ENCODE assay signal across 14 cellular contexts in genomic region chr2:172970660-172971059, GRCh38.
A peak's percentile ranks its signal among the peaks of the same experiment; 100 is the strongest.
DNase-seq lines count a peak whose midpoint lies in the region; ATAC-seq and TF ChIP-seq lines count a peak whose summit lies in the region.
"Had no signal": no experiment of that assay in that cellular context is flagged by ENCODE, and none has a peak within 500 bp of the region (broad histone marks: within the 10 kb centered on the region; RNA-seq: fewer than 3 reads in every experiment).

No MANE protein-coding gene starts in this region.

- H3K4me3 ChIP-seq in Loucy (ENCODE audit: low read length, poor library complexity, severe bottlenecking) (no peak overlapping the region), MM.1S (ENCODE audit: low read length) (no peak overlapping the region)
- H3K4me3 ChIP-seq: HAP-1, testis had no signal

- 0 out of 2 replicates have a peak overlapping the region, but pooled peaks have one; percentile 37 for H2AFZ ChIP-seq in Loucy (ENCODE audit: low read length)
- H2AFZ ChIP-seq in MM.1S (ENCODE audit: low read length): no peak overlapping the region

- H4K20me1 ChIP-seq in Loucy (ENCODE audit: insufficient read depth, low read length, poor library complexity, severe bottlenecking) (no peaks in the 10 kb centered on the region), MM.1S (ENCODE audit: insufficient read depth, low read length) (no peaks in the 10 kb centered on the region)

- H3K27me3 ChIP-seq in Loucy (ENCODE audit: insufficient read depth, low read length, poor library complexity, severe bottlenecking) (no peaks in the 10 kb centered on the region), MM.1S (replicated peaks; ENCODE audit: insufficient read depth, low read length) (no peaks in the 10 kb centered on the region)
- H3K27me3 ChIP-seq: testis had no signal

- H3K9me3 ChIP-seq in Loucy (ENCODE audit: insufficient read depth, low read depth, low read length) (no peaks in the 10 kb centered on the region), MM.1S (replicated peaks; ENCODE audit: insufficient read depth, low read length) (no peaks in the 10 kb centered on the region)
- H3K9me3 ChIP-seq: HAP-1, testis had no signal

- H3K36me3 ChIP-seq in Loucy (ENCODE audit: insufficient read depth, low read length) (no peaks in the 10 kb centered on the region), MM.1S (replicated peaks; ENCODE audit: insufficient read depth, low read length) (no peaks in the 10 kb centered on the region)
- H3K36me3 ChIP-seq: HAP-1 had no signal

- H3K4me2 ChIP-seq in Loucy (ENCODE audit: low read depth, low read length, poor library complexity, severe bottlenecking) (no peak overlapping the region), MM.1S (ENCODE audit: low read depth, low read length) (no peak overlapping the region)

- peak overlapping the region; percentile 13 for H3K27ac Mint-ChIP-seq in activated CD4-positive, alpha-beta T cell treated with anti-CD3 and anti-CD28 coated beads, Interleukin-2, amount 10 ng/mL, durations not matched to agents 24 days and 14 days
- H3K27ac Mint-ChIP-seq in activated naive CD8-positive, alpha-beta T cell treated with anti-CD3 and anti-CD28 coated beads, Interleukin-2, amount 50 U/mL, for 24 hours: peak overlapping the region; percentile 85

- H3K4me1 ChIP-seq in Loucy (ENCODE audit: insufficient read depth, low read length, poor library complexity, severe bottlenecking) (no peaks in the 10 kb centered on the region), MM.1S (ENCODE audit: low read length) (no peaks in the 10 kb centered on the region)
- H3K4me1 ChIP-seq: testis had no signal

- no peaks in the 10 kb centered on the region for H3K79me2 ChIP-seq in Loucy (ENCODE audit: insufficient read depth, low read length)
- no peaks in the 10 kb centered on the region for H3K79me2 ChIP-seq in MM.1S (ENCODE audit: low read length)

- peak; percentile 94 for ATAC-seq in activated naive CD8-positive, alpha-beta T cell treated with anti-CD3 and anti-CD28 coated beads, Interleukin-2, amount 50 U/mL, for 24 hours

- H3K27me3 Mint-ChIP-seq in activated CD4-positive, alpha-beta T cell treated with anti-CD3 and anti-CD28 coated beads, Interleukin-2, amount 10 ng/mL, durations not matched to agents 24 days and 14 days: peaks cover 6% of the 10 kb centered on the region
- H3K27me3 Mint-ChIP-seq in activated naive CD8-positive, alpha-beta T cell treated with anti-CD3 and anti-CD28 coated beads, Interleukin-2, amount 50 U/mL, for 24 hours: peaks cover 3% of the 10 kb centered on the region

- no peaks in the 10 kb centered on the region for H3K9me3 Mint-ChIP-seq in activated CD4-positive, alpha-beta T cell treated with anti-CD3 and anti-CD28 coated beads, Interleukin-2, amount 10 ng/mL, durations not matched to agents 24 days and 14 days
- H3K9me3 Mint-ChIP-seq in activated naive CD8-positive, alpha-beta T cell treated with anti-CD3 and anti-CD28 coated beads, Interleukin-2, amount 50 U/mL, for 24 hours: no peaks in the 10 kb centered on the region
- H3K9me3 Mint-ChIP-seq: CD8-positive, alpha-beta memory T cell had no signal

- intact Hi-C loops in activated CD4-positive, alpha-beta T cell treated with anti-CD3 and anti-CD28 coated beads, Interleukin-2, amount 10 ng/mL, durations not matched to agents 24 days and 14 days (cut with micrococcal nuclease): loop anchor here (5.0 kb wide), 1 partner anchor 177 kb away; no protein-coding TSS in a partner anchor

- no peak overlapping the region for H3K4me3 Mint-ChIP-seq in activated CD4-positive, alpha-beta T cell treated with anti-CD3 and anti-CD28 coated beads, Interleukin-2, amount 10 ng/mL, durations not matched to agents 24 days and 14 days
- peak overlapping the region; percentile 40 for H3K4me3 Mint-ChIP-seq in activated naive CD8-positive, alpha-beta T cell treated with anti-CD3 and anti-CD28 coated beads, Interleukin-2, amount 50 U/mL, for 24 hours
- H3K4me3 Mint-ChIP-seq: CD8-positive, alpha-beta memory T cell had no signal

- H3K27ac ChIP-seq in caudate nucleus (ENCODE audit: low read depth, low read length): no peak overlapping the region
- H3K27ac ChIP-seq in MM.1S (ENCODE audit: low read length): no peak overlapping the region
- H3K27ac ChIP-seq: testis had no signal

- H3K9me2 ChIP-seq in Loucy (replicated peaks; ENCODE audit: low read depth, low read length): no peaks in the 10 kb centered on the region
- no peaks in the 10 kb centered on the region for H3K9me2 ChIP-seq in MM.1S (replicated peaks; ENCODE audit: insufficient read depth, low read length)

- TF ChIP-seq CTCF in Loucy (conservative IDR thresholded peaks at IDR 0.05; ENCODE audit: low read length): no peak
- TF ChIP-seq CTCF in MM.1S (IDR thresholded peaks at IDR 0.05; ENCODE audit: low read length): no peak

- H3K4me1 Mint-ChIP-seq in activated CD4-positive, alpha-beta T cell treated with anti-CD3 and anti-CD28 coated beads, Interleukin-2, amount 10 ng/mL, durations not matched to agents 24 days and 14 days: peaks cover 11% of the 10 kb centered on the region
- H3K4me1 Mint-ChIP-seq in activated naive CD8-positive, alpha-beta T cell treated with anti-CD3 and anti-CD28 coated beads, Interleukin-2, amount 50 U/mL, for 24 hours: peaks cover 49% of the 10 kb centered on the region

- peak; percentile 66 for DNase-seq in activated CD4-positive, alpha-beta T cell treated with anti-CD3 and anti-CD28 coated beads, Interleukin-2, amount 10 ng/mL, durations not matched to agents 24 days and 14 days
- DNase-seq in activated naive CD8-positive, alpha-beta T cell treated with anti-CD3 and anti-CD28 coated beads, Interleukin-2, amount 50 U/mL, for 24 hours: peak; percentile 56
- peak; percentile 29 for DNase-seq in stimulated activated CD4-positive, alpha-beta T cell treated with anti-CD3 and anti-CD28 coated beads, Interleukin-4, amount 100 ng/mL, for 1 hour
- DNase-seq in OCI-M1 (lab: John Stamatoyannopoulos, UW) (no peak), caudate nucleus (lab: John Stamatoyannopoulos, UW) (no peak), MM.1S (no peak)
- DNase-seq: activated effector memory CD4-positive, alpha-beta T cell treated with anti-CD3 and anti-CD28 coated beads, Interleukin-2, amount 50 U/mL, for 16 hours; mesenchymal stem cell; MV-4-11; occipital lobe; testis had no signal

- H3F3A ChIP-seq in Loucy (ENCODE audit: low read depth) (no peaks in the 10 kb centered on the region), MM.1S (ENCODE audit: insufficient read depth, low read length) (no peaks in the 10 kb centered on the region)

- no peak overlapping the region for H3K9ac ChIP-seq in Loucy (ENCODE audit: low read depth, low read length, poor library complexity, severe bottlenecking)
- H3K9ac ChIP-seq in MM.1S (ENCODE audit: low read length): no peak overlapping the region

- H3K36me3 Mint-ChIP-seq in activated CD4-positive, alpha-beta T cell treated with anti-CD3 and anti-CD28 coated beads, Interleukin-2, amount 10 ng/mL, durations not matched to agents 24 days and 14 days (ENCODE audit: low read depth): no peaks in the 10 kb centered on the region
- no peaks in the 10 kb centered on the region for H3K36me3 Mint-ChIP-seq in activated naive CD8-positive, alpha-beta T cell treated with anti-CD3 and anti-CD28 coated beads, Interleukin-2, amount 50 U/mL, for 24 hours (ENCODE audit: low read depth)
- H3K36me3 Mint-ChIP-seq: CD8-positive, alpha-beta memory T cell had no signal

Comparison
In these comparisons a context has a peak if more than half of its experiments do, and no peak if none do; other contexts are left out.
1. DNase-seq: peak in activated CD4-positive, alpha-beta T cell treated with anti-CD3 and anti-CD28 coated beads, Interleukin-2, amount 10 ng/mL, durations not matched to agents 24 days and 14 days (single experiment), activated naive CD8-positive, alpha-beta T cell treated with anti-CD3 and anti-CD28 coated beads, Interleukin-2, amount 50 U/mL, for 24 hours (single experiment) and stimulated activated CD4-positive, alpha-beta T cell treated with anti-CD3 and anti-CD28 coated beads, Interleukin-4, amount 100 ng/mL, for 1 hour (single experiment); none in OCI-M1 (single experiment), caudate nucleus (0 of 61) and MM.1S (single experiment).